ENCODE assay signal across 16 cellular contexts in the genomic region with DNA sequence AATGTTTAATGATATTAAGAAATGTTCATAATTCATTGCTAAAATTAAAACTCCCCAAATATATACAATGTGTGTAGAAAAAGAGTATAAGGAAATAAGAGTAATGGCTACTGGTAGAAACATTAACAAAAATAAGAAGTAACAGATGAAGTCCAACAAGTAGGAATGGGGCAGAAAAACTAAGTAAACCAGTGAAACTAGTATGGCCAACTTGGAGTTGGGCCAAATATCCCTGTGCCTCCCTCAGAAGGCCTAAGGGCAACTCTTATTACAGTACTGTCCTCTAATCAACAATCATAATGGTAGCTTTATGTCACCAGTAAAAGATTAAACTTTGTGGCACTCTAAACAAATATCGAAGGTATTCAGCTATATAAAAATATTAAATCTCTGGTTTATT.
DNase-seq lines count a peak whose midpoint lies in the region; ATAC-seq and TF ChIP-seq lines count a peak whose summit lies in the region.
"Had no signal": no experiment of that assay in that cellular context is flagged by ENCODE, and none has a peak within 500 bp of the region (broad histone marks: within the 10 kb centered on the region; RNA-seq: fewer than 3 reads in every experiment).

No MANE protein-coding gene starts in this region.

- intact Hi-C loops in mammary epithelial cell (cut with micrococcal nuclease), result no loop called here

- H3K79me2 ChIP-seq in mammary epithelial cell (ENCODE audit: insufficient read depth, low read length), result no peaks in the 10 kb centered on the region

- H3K4me2 ChIP-seq in mammary epithelial cell (ENCODE audit: insufficient read depth, low read depth, low read length), result no peak overlapping the region
- H3K4me2 ChIP-seq: BLaER1 had no signal

- TF ChIP-seq CTCF in mammary epithelial cell (conservative IDR thresholded peaks at IDR 0.05 in 1 of 2, IDR thresholded peaks at IDR 0.05 in 1 of 2; ENCODE audit: extremely low read depth in 1 of 2, insufficient read depth in 1 of 2, low read depth in 1 of 2, low read length in 2 of 2), result no peak

- peak; percentile 27 for DNase-seq in EH (ENCODE audit: low read depth)
- DNase-seq in LoVo (ENCODE audit: low spot score), result peak; percentile 16
- peak; percentile 48 for DNase-seq in mammary epithelial cell
- peak; percentile 16 for DNase-seq in myocyte (ENCODE audit: low read depth)
- DNase-seq in SIG-M5 (lab: John Stamatoyannopoulos, UW), result no peak
- DNase-seq: activated CD8-positive, alpha-beta T cell treated with anti-CD3 and anti-CD28 coated beads for 36 hours; activated naive CD8-positive, alpha-beta T cell treated with anti-CD3 and anti-CD28 coated beads, Interleukin-2, amount 50 U/mL, for 24 hours; DMS153; NCI-H187; NCI-H524 treated with DMSO at 0.1 percent for 48 hours had no signal

- dilution Hi-C loops in mammary epithelial cell (cut with HindIII; ENCODE audit: low sequenced_read_pairs), result no loop called here

- H3K4me3 ChIP-seq in mammary epithelial cell (replicated peaks in 1 of 3; ENCODE audit: insufficient read depth in 1 of 3, low read depth in 2 of 3, low read length in 3 of 3), result no peak overlapping the region
- H3K4me3 ChIP-seq: BLaER1, tibial nerve had no signal

- H3K9ac ChIP-seq in mammary epithelial cell (ENCODE audit: insufficient read depth, low read length), result no peak overlapping the region
- H3K9ac ChIP-seq: BLaER1 had no signal

- ATAC-seq in GM21619 (IDR thresholded peaks at IDR 0.05; ENCODE audit: unreplicated experiment) (no peak), HG02973 (IDR thresholded peaks at IDR 0.05; ENCODE audit: unreplicated experiment) (no peak)
- ATAC-seq: activated CD8-positive, alpha-beta T cell treated with anti-CD3 and anti-CD28 coated beads for 36 hours; activated naive CD8-positive, alpha-beta T cell treated with anti-CD3 and anti-CD28 coated beads, Interleukin-2, amount 50 U/mL, for 24 hours; Panc1 had no signal

- WGBS in mammary epithelial cell (ENCODE audit: low coverage, missing lambda C conversion rate), result 59% methylated on average over 1 of the region's 1 CpG

- BruUV-seq in mammary epithelial cell (replicated peaks; lab: Mats Ljungman, UMichigan), result no TSS peak

- no peaks in the 10 kb centered on the region for H3K36me3 ChIP-seq in mammary epithelial cell (ENCODE audit: insufficient read depth, low read length)

- no peaks in the 10 kb centered on the region for H4K20me1 ChIP-seq in mammary epithelial cell (ENCODE audit: insufficient read depth, low read length)

- H3K4me1 ChIP-seq in mammary epithelial cell (ENCODE audit: insufficient read depth, low read length), result no peaks in the 10 kb centered on the region

- CTCF ChIA-PET in mammary epithelial cell (lab: Charles Lee; ENCODE audit: low non-redundant PET), result no interaction called here

- no peak overlapping the region for H2AFZ ChIP-seq in mammary epithelial cell (ENCODE audit: low read depth, low read length)

- no peak overlapping the region for H3K27ac ChIP-seq in mammary epithelial cell (ENCODE audit: insufficient read depth, low read depth, low read length)
- H3K27ac ChIP-seq: BLaER1, VCaP had no signal

- no peaks in the 10 kb centered on the region for H3K27me3 ChIP-seq in mammary epithelial cell (ENCODE audit: insufficient read depth, low read length)
- H3K27me3 ChIP-seq: BLaER1, tibial nerve had no signal

- no peaks in the 10 kb centered on the region for H3K9me3 ChIP-seq in mammary epithelial cell (replicated peaks; ENCODE audit: insufficient read depth, low read length)

- in situ Hi-C loops in mammary epithelial cell (cut with MboI; ENCODE audit: low sequenced_read_pairs in 2 of 2), result no loop called here
